In the genomic region with DNA sequence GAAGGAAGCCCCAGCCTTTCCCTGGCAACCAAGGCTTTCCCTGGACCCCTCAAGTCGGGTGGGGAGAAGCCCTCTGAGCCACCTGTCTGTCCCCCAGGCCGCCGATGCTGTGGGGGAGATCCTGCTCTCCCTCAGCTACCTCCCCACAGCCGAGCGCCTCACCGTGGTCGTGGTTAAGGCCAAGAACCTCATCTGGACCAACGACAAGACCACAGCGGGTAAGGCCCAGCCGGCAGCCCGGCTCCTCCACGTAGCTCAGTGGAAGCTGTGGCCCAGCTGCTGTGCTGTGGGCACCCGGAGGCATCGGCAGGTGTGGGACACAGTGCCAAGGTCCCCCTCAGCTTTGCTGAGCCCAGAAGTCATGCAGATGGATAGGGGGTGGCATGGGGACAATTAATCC, we compare ENCODE assay signal across 25 cellular contexts. TPM values are rescaled to one million over a fixed set of nuclear protein-coding genes. Genes with fewer than 3 reads are reported as not detected.
A peak's percentile ranks its signal among the peaks of the same experiment; 100 is the strongest.
DNase-seq lines count a peak whose midpoint lies in the region; TF ChIP-seq lines count a peak whose summit lies in the region.
"Had no signal": no experiment of that assay in that cellular context is flagged by ENCODE, and none has a peak within 500 bp of the region (broad histone marks: within the 10 kb centered on the region; RNA-seq: fewer than 3 reads in every experiment).

No MANE protein-coding gene starts in this region.

- H3K9me3 ChIP-seq in Karpas-422 (ENCODE audit: low read length) (no peaks in the 10 kb centered on the region), mesenchymal stem cell (ENCODE audit: control insufficient read depth, low read length) (no peaks in the 10 kb centered on the region)

- no peaks in the 10 kb centered on the region; the same call in none of the 2 replicates for H3K27me3 ChIP-seq in GM06990 (replicated peaks; ENCODE audit: control insufficient read depth, insufficient read depth, low read length)
- H3K27me3 ChIP-seq in Karpas-422 (ENCODE audit: low read length), result no peaks in the 10 kb centered on the region
- peaks cover 0 to 13% of the 10 kb centered on the region in 2 experiments for H3K27me3 ChIP-seq in mesenchymal stem cell (ENCODE audit: control insufficient read depth in 1 of 2, insufficient read depth in 1 of 2, low read length in 2 of 2)

- H3K4ac ChIP-seq in mesenchymal stem cell (ENCODE audit: low read depth in 1 of 2, low read length in 2 of 2), result no peak overlapping the region

- TF ChIP-seq CTCF in GM06990 (IDR thresholded peaks at IDR 0.05; ENCODE audit: insufficient read depth, low read length, poor library complexity, severe bottlenecking) (peak; percentile 43), astrocyte of the cerebellum (IDR thresholded peaks at IDR 0.05; ENCODE audit: low read depth, low read length, missing control alignments) (peak; percentile 18)

- no peak overlapping the region for H4K8ac ChIP-seq in mesenchymal stem cell (ENCODE audit: low read length)

- no peak overlapping the region for H2BK5ac ChIP-seq in mesenchymal stem cell (ENCODE audit: low read depth, low read length, poor library complexity, severe bottlenecking)

- no peak overlapping the region for H3K23ac ChIP-seq in mesenchymal stem cell (ENCODE audit: low read length in 2 of 2)

- no peak overlapping the region for H2BK120ac ChIP-seq in mesenchymal stem cell (ENCODE audit: low read depth, low read length)

- H3K4me2 ChIP-seq in Karpas-422 (ENCODE audit: low read depth, low read length, poor library complexity, severe bottlenecking) (no peak overlapping the region), mesenchymal stem cell (ENCODE audit: low read length, poor library complexity, severe bottlenecking) (no peak overlapping the region)

- no peaks in the 10 kb centered on the region for H3K79me1 ChIP-seq in mesenchymal stem cell (replicated peaks; ENCODE audit: low read length, poor library complexity, severe bottlenecking)

- peak overlapping the region; percentile 46 for H2AK5ac ChIP-seq in mesenchymal stem cell (ENCODE audit: low read length, severe bottlenecking)

- H4K91ac ChIP-seq in mesenchymal stem cell (ENCODE audit: low read length), result no peak overlapping the region

- no peaks in the 10 kb centered on the region for H3K79me2 ChIP-seq in Karpas-422 (ENCODE audit: low read length)

- H2BK12ac ChIP-seq in mesenchymal stem cell (ENCODE audit: low read length in 2 of 2), result no peak overlapping the region

- H2AFZ ChIP-seq in Karpas-422 (ENCODE audit: low read length), result no peak overlapping the region
- H2AFZ ChIP-seq in mesenchymal stem cell (ENCODE audit: low read depth, low read length), result no peak overlapping the region
- H2AFZ ChIP-seq: GM23248 had no signal

- no peak overlapping the region for H3K27ac ChIP-seq in Karpas-422 (ENCODE audit: low read length)
- H3K27ac ChIP-seq in mesenchymal stem cell (ENCODE audit: low read length, poor library complexity, severe bottlenecking), result no peak overlapping the region
- H3K27ac ChIP-seq: GM23248 had no signal

- H3K4me3 ChIP-seq in GM06990 (replicated peaks; ENCODE audit: low read depth, low read length), result no peak overlapping the region
- H3K4me3 ChIP-seq in Karpas-422 (ENCODE audit: low read length), result no peak overlapping the region
- no peak overlapping the region for H3K4me3 ChIP-seq in astrocyte of the cerebellum (ENCODE audit: low read depth, low read length)
- no peak overlapping the region for H3K4me3 ChIP-seq in mesenchymal stem cell (ENCODE audit: insufficient read depth in 1 of 2, low read depth in 1 of 2, low read length in 2 of 2)
- H3K4me3 ChIP-seq: GM23248 had no signal

- H3K14ac ChIP-seq in mesenchymal stem cell (ENCODE audit: low read length in 2 of 2), result no peak overlapping the region

- H3K9ac ChIP-seq in Karpas-422 (ENCODE audit: low read length) (no peak overlapping the region), mesenchymal stem cell (ENCODE audit: low read length) (no peak overlapping the region)
- H3K9ac ChIP-seq: GM23248 had no signal

- no peaks in the 10 kb centered on the region for H3K9me2 ChIP-seq in Karpas-422 (replicated peaks; ENCODE audit: insufficient read depth, low read length)

- H4K20me1 ChIP-seq in Karpas-422 (ENCODE audit: insufficient read depth, low read depth, low read length), result no peaks in the 10 kb centered on the region; the same call in 1 of the 2 replicates

- DNase-seq in GM06990 (ENCODE audit: extremely low read depth, insufficient read length) (no peak), Karpas-422 (peak; percentile 60), astrocyte of the cerebellum (ENCODE audit: low read depth) (no peak), mesenchymal stem cell (no peak), NCI-H1092 treated with DMSO at 0.1 percent for 48 hours (lab: John Stamatoyannopoulos, UW) (no peak), middle frontal gyrus (ENCODE audit: extremely low spot score, low spot score) (no peak), NCI-H1436 (lab: John Stamatoyannopoulos, UW) (no peak)
- no peak for DNase-seq in stimulated activated CD4-positive, alpha-beta T cell treated with anti-CD3 and anti-CD28 coated beads, Interleukin-4, amount 100 ng/mL, for 1 hour
- DNase-seq: activated CD4-positive, alpha-beta memory T cell treated with anti-CD3 and anti-CD28 coated beads, Interleukin-2, amount 10 ng/mL, durations not matched to agents 7 days and 5 days; activated CD4-positive, alpha-beta T cell treated with anti-CD3 and anti-CD28 coated beads for 1 hour; AML-193; CD8-positive, alpha-beta T cell; cerebellar nuclear complex; DMS 273 treated with DMSO at 0.1 percent for 48 hours; effector CD4-positive, alpha-beta T cell; islet precursor cell; left ventricle myocardium superior; NCI-H1092; NCI-H1930; NCI-H2227 treated with DMSO at 0.1 percent for 48 hours had no signal

- H2BK15ac ChIP-seq in mesenchymal stem cell (ENCODE audit: low read depth, poor library complexity, severe bottlenecking), result no peak overlapping the region

- WGBS in mesenchymal stem cell, result 81% methylated on average over 14 of the region's 14 CpGs

- H3K36me3 ChIP-seq in GM06990 (ENCODE audit: control insufficient read depth, insufficient read depth, low read length), result no peaks in the 10 kb centered on the region
- H3K36me3 ChIP-seq in Karpas-422 (ENCODE audit: insufficient read depth, low read length), result no peaks in the 10 kb centered on the region
- H3K36me3 ChIP-seq in mesenchymal stem cell (ENCODE audit: control insufficient read depth in 1 of 2, insufficient read depth in 2 of 2, low read depth in 1 of 2, low read length in 2 of 2), result no peaks in the 10 kb centered on the region

- H3K18ac ChIP-seq in mesenchymal stem cell (ENCODE audit: low read depth in 1 of 2, low read length in 2 of 2), result no peak overlapping the region

- H3K4me1 ChIP-seq in Karpas-422 (ENCODE audit: low read length), result peaks cover 39% of the 10 kb centered on the region
- H3K4me1 ChIP-seq in mesenchymal stem cell (ENCODE audit: control insufficient read depth, insufficient read depth, low read depth, low read length), result peaks cover 30% of the 10 kb centered on the region

- in situ Hi-C loops in astrocyte of the cerebellum (cut with HindIII; ENCODE audit: low sequenced_read_pairs), result loop anchor here (5.0 kb wide), 1 partner anchor 68 kb away; no protein-coding TSS in a partner anchor

RNA-seq across cellular contexts. Expression of a gene that starts 12.2 kb away (rescaled TPM):
- total RNA-seq in Karpas-422 (2014; rRNA removed; shearing (Covaris generic); ENCODE audit: low replicate concordance), result not detected in 2 replicates
- 2.8 TPM for polyA plus RNA-seq in mesenchymal stem cell (2013, experiment 1 of 2)
- 2.7 TPM for polyA plus RNA-seq in mesenchymal stem cell (2013, experiment 2 of 2)
- total RNA-seq: natural killer cell treated with Interleukin-12 subunit alpha and Interleukin-12 subunit beta and Interleukin-15 and Interleukin-18, amount 100 ng/mL, for 72 hours had no signal

RNA-seq across cellular contexts. Expression of a gene that starts 21.6 kb away (rescaled TPM):
- total RNA-seq in Karpas-422 (2014; rRNA removed; shearing (Covaris generic); ENCODE audit: low replicate concordance), result 0.22 TPM in 1 of 2 replicates, not detected in the other
- polyA plus RNA-seq in mesenchymal stem cell (2013, experiment 1 of 2), result not detected
- not detected for polyA plus RNA-seq in mesenchymal stem cell (2013, experiment 2 of 2)
- total RNA-seq: activated CD4-positive, alpha-beta memory T cell treated with anti-CD3 and anti-CD28 coated beads, Interleukin-2, amount 10 ng/mL, durations not matched to agents 7 days and 5 days; activated T-helper 2 cell treated with anti-CD3 and anti-CD28 coated beads, Interferon-gamma antibody, Interleukin-2, Interleukin-4, amounts not matched to agents 10 μg/mL and 5 μg/mL and 100 μg/mL, durations not matched to agents 14 hours and 24 hours and 36 hours; CD8-positive, alpha-beta T cell; HFFc6; skeletal muscle tissue had no signal
